Comparison of ENCODE assay signal across 12 cellular contexts in the genomic region with DNA sequence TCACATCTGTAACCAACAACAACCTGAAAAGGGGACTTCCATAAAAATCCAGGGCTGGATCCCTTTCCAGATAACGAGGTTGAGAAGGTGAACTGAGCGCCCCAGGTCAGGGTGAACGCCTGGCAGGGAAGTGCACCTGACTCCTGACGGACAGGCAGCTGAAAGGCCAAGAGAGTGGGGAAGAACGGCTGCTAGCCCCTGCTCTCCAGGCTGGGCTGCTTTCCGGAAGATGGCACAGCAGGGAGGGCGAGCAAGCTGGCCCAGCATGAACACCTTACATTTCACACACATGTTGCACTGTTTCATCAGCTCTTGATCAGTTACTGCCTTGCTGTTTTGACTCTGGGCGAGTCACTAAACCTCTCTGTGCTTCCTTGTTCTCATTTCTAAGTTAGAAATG.
A peak's percentile ranks its signal among the peaks of the same experiment; 100 is the strongest.
DNase-seq lines count a peak whose midpoint lies in the region; ATAC-seq and TF ChIP-seq lines count a peak whose summit lies in the region.
"Had no signal": no experiment of that assay in that cellular context is flagged by ENCODE, and none has a peak within 500 bp of the region (broad histone marks: within the 10 kb centered on the region; RNA-seq: fewer than 3 reads in every experiment).

No MANE protein-coding gene starts in this region.

- H3K4me3 ChIP-seq in endodermal cell (ENCODE audit: low read length) (no peak overlapping the region), adrenal gland (no peak overlapping the region)
- H3K4me3 ChIP-seq: A549 had no signal

- no peak for TF ChIP-seq CTCF in CD14-positive monocyte (IDR thresholded peaks at IDR 0.05)
- TF ChIP-seq CTCF in endodermal cell (conservative IDR thresholded peaks at IDR 0.05): no peak
- no peak for TF ChIP-seq CTCF in adrenal gland (IDR thresholded peaks at IDR 0.05)

- no peaks in the 10 kb centered on the region for H3K36me3 Mint-ChIP-seq in CD14-positive monocyte
- no peaks in the 10 kb centered on the region for H3K36me3 Mint-ChIP-seq in endodermal cell (ENCODE audit: low read depth)
- H3K36me3 Mint-ChIP-seq: CD4-positive, CD25-positive, alpha-beta regulatory T cell had no signal

- intact Hi-C loops in CD14-positive monocyte (cut with micrococcal nuclease): no loop called here
- intact Hi-C loops in adrenal gland (cut with DNase I): no loop called here
- intact Hi-C loops in left colon (cut with DNase I, micrococcal nuclease): no loop called here
- intact Hi-C loops in Right ventricle myocardium superior (cut with DNase I): no loop called here

- no peak overlapping the region for H3K27ac Mint-ChIP-seq in CD14-positive monocyte
- no peak overlapping the region for H3K27ac Mint-ChIP-seq in endodermal cell
- H3K27ac Mint-ChIP-seq: CD4-positive, CD25-positive, alpha-beta regulatory T cell had no signal

- no peak overlapping the region for H3K9ac ChIP-seq in endodermal cell (ENCODE audit: extremely low read depth, low read length, poor library complexity, severe bottlenecking)

- peaks cover 0 to 7% (median 2%) of the 10 kb centered on the region in 7 donors for H3K9me3 Mint-ChIP-seq in CD14-positive monocyte
- H3K9me3 Mint-ChIP-seq in endodermal cell: no peaks in the 10 kb centered on the region

- H3K27ac ChIP-seq in endodermal cell (ENCODE audit: low read depth, low read length) (no peak overlapping the region), adrenal gland (no peak overlapping the region)
- H3K27ac ChIP-seq: A549 had no signal

- H3K4me3 Mint-ChIP-seq in CD14-positive monocyte (no peak overlapping the region), endodermal cell (no peak overlapping the region)
- H3K4me3 Mint-ChIP-seq: CD4-positive, CD25-positive, alpha-beta regulatory T cell had no signal

- no peaks in the 10 kb centered on the region for H3K4me1 ChIP-seq in endodermal cell (ENCODE audit: control insufficient read depth, insufficient read depth, low read length)
- H3K4me1 ChIP-seq in adrenal gland (replicated peaks in 1 of 2): no peaks in the 10 kb centered on the region
- H3K4me1 ChIP-seq: A549, BE2C had no signal

- H3K27me3 Mint-ChIP-seq in CD14-positive monocyte (ENCODE audit: low read depth in 3 of 3) (peaks cover 30 to 53% (median 42%) of the 10 kb centered on the region in 3 donors), endodermal cell (ENCODE audit: insufficient read depth) (no peaks in the 10 kb centered on the region)

- 76 to 92% methylated on average over 2 to 8 of the region's 8 CpGs for WGBS in endodermal cell (ENCODE audit: insufficient coverage in 1 of 2, insufficient read length in 1 of 2), 2 experiments
- 61 to 82% (median 69%) methylated on average over 7 to 8 of the region's 8 CpGs for WGBS in adrenal gland, 4 donors

- ATAC-seq in left colon: no peak
- no peak for ATAC-seq in Right ventricle myocardium superior (ENCODE audit: poor library complexity)

- TF ChIP-seq POLR2A in adrenal gland (IDR thresholded peaks at IDR 0.05): no peak

- H3K4me1 Mint-ChIP-seq in CD14-positive monocyte (peaks cover 9% of the 10 kb centered on the region), endodermal cell (no peaks in the 10 kb centered on the region)

- H3K36me3 ChIP-seq in endodermal cell (ENCODE audit: control insufficient read depth, insufficient read depth, low read length) (no peaks in the 10 kb centered on the region), adrenal gland (replicated peaks in 1 of 2) (no peaks in the 10 kb centered on the region)
- H3K36me3 ChIP-seq: BE2C had no signal

- DNase-seq in CD14-positive monocyte (ENCODE audit: low spot score): peak; percentile 21
- peak; percentile 13 for DNase-seq in NCI-H69 (lab: John Stamatoyannopoulos, UW)
- peak; percentile 62 for DNase-seq in endodermal cell
- no peak for DNase-seq in adrenal gland
- DNase-seq in left colon: no peak
- DNase-seq in Right ventricle myocardium superior: no peak
- DNase-seq: Calu3, DMS 273 treated with DMSO at 0.1 percent for 48 hours, IMR-90 had no signal

- no peaks in the 10 kb centered on the region for H3K27me3 ChIP-seq in endodermal cell (ENCODE audit: control insufficient read depth, insufficient read depth, low read length, poor library complexity, severe bottlenecking)
- H3K27me3 ChIP-seq in adrenal gland: peaks cover 15% of the 10 kb centered on the region
- H3K27me3 ChIP-seq: BE2C had no signal

- H3K9me3 ChIP-seq in endodermal cell (ENCODE audit: control insufficient read depth, low read length) (no peaks in the 10 kb centered on the region), adrenal gland (replicated peaks in 1 of 3) (no peaks in the 10 kb centered on the region)
- H3K9me3 ChIP-seq: A549, BE2C had no signal

Comparison
In these comparisons a context has a peak if more than half of its experiments do, and no peak if none do; other contexts are left out.
1. DNase-seq: peak in CD14-positive monocyte (single experiment), NCI-H69 (single experiment) and endodermal cell (single experiment); none in adrenal gland (0 of 7), left colon (0 of 2) and Right ventricle myocardium superior (single experiment).